In the genomic region with DNA sequence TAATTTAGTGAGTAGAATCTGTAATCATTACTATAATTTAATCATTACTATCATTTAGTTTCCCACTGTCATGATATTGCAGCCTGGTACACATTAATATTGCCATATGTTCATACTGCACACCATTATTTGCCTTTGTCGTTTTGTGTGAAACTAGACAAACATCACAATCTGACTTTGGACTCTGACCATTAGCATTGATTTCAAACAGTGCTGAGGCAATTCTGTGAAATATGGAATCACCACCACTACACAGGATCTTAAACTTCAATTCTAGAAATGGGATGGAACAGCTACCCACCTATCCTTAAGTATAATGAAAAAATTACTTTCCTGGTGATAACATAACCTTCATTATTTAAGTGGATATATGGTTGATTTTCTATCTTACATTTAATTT, we compare ENCODE assay signal across 1 cellular context.
A peak's percentile ranks its signal among the peaks of the same experiment; 100 is the strongest.
TF ChIP-seq lines count a peak whose summit lies in the region.

No MANE protein-coding gene starts in this region.

TF ChIP-seq in HepG2, 621 proteins besides CTCF, POLR2A, EP300 and RAD21 (continued from another document and continues in another):
- TF ChIP-seq, protein P1, sequence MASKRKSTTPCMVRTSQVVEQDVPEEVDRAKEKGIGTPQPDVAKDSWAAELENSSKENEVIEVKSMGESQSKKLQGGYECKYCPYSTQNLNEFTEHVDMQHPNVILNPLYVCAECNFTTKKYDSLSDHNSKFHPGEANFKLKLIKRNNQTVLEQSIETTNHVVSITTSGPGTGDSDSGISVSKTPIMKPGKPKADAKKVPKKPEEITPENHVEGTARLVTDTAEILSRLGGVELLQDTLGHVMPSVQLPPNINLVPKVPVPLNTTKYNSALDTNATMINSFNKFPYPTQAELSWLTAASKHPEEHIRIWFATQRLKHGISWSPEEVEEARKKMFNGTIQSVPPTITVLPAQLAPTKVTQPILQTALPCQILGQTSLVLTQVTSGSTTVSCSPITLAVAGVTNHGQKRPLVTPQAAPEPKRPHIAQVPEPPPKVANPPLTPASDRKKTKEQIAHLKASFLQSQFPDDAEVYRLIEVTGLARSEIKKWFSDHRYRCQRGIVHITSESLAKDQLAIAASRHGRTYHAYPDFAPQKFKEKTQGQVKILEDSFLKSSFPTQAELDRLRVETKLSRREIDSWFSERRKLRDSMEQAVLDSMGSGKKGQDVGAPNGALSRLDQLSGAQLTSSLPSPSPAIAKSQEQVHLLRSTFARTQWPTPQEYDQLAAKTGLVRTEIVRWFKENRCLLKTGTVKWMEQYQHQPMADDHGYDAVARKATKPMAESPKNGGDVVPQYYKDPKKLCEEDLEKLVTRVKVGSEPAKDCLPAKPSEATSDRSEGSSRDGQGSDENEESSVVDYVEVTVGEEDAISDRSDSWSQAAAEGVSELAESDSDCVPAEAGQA (IDR thresholded peaks at IDR 0.05; ENCODE audit: low read depth), result no peak
- TF ChIP-seq, protein P1 (CRISPR knock-in tag; IDR thresholded peaks at IDR 0.05; ENCODE audit: borderline replicate concordance), result no peak
- TF ChIP-seq ZNF484 (CRISPR knock-in tag; IDR thresholded peaks at IDR 0.05; ENCODE audit: borderline replicate concordance, low read depth), result no peak
- TF ChIP-seq, protein P2, sequence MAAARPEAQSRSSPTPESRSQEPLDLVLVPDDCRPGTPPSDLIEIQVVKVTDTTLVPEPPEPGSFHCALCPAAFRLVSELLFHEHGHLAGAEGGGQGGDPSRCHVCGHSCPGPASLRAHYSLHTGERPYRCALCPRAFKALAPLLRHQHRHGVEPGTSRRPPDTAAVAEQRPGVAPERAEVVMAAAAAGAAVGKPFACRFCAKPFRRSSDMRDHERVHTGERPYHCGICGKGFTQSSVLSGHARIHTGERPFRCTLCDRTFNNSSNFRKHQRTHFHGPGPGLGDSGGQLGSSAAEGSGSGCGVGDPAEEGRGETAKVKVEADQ (CRISPR knock-in tag; IDR thresholded peaks at IDR 0.05; ENCODE audit: borderline replicate concordance), result no peak
- TF ChIP-seq GATA4 (IDR thresholded peaks at IDR 0.05; ENCODE audit: borderline replicate concordance, low read depth), result peak; percentile 67; the same call in 1 of the 2 replicates
- TF ChIP-seq, protein P3, sequence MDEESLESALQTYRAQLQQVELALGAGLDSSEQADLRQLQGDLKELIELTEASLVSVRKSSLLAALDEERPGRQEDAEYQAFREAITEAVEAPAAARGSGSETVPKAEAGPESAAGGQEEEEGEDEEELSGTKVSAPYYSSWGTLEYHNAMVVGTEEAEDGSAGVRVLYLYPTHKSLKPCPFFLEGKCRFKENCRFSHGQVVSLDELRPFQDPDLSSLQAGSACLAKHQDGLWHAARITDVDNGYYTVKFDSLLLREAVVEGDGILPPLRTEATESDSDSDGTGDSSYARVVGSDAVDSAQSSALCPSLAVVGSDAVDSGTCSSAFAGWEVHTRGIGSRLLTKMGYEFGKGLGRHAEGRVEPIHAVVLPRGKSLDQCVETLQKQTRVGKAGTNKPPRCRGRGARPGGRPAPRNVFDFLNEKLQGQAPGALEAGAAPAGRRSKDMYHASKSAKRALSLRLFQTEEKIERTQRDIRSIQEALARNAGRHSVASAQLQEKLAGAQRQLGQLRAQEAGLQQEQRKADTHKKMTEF (CRISPR knock-in tag; IDR thresholded peaks at IDR 0.05), result 0 out of 2 replicates have a peak, but pooled peaks have one; percentile 81
- no peak for TF ChIP-seq HOXD1 (CRISPR knock-in tag; IDR thresholded peaks at IDR 0.05)
- no peak for TF ChIP-seq JDP2 (CRISPR knock-in tag; IDR thresholded peaks at IDR 0.05; ENCODE audit: borderline replicate concordance)
- TF ChIP-seq, protein P4, sequence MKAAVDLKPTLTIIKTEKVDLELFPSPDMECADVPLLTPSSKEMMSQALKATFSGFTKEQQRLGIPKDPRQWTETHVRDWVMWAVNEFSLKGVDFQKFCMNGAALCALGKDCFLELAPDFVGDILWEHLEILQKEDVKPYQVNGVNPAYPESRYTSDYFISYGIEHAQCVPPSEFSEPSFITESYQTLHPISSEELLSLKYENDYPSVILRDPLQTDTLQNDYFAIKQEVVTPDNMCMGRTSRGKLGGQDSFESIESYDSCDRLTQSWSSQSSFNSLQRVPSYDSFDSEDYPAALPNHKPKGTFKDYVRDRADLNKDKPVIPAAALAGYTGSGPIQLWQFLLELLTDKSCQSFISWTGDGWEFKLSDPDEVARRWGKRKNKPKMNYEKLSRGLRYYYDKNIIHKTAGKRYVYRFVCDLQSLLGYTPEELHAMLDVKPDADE (CRISPR knock-in tag; IDR thresholded peaks at IDR 0.05), result no peak
- no peak for TF ChIP-seq MTF1 (CRISPR knock-in tag; IDR thresholded peaks at IDR 0.05)
- TF ChIP-seq ISL2 (CRISPR knock-in tag; IDR thresholded peaks at IDR 0.05), result peak; percentile 89
- TF ChIP-seq, protein P5, sequence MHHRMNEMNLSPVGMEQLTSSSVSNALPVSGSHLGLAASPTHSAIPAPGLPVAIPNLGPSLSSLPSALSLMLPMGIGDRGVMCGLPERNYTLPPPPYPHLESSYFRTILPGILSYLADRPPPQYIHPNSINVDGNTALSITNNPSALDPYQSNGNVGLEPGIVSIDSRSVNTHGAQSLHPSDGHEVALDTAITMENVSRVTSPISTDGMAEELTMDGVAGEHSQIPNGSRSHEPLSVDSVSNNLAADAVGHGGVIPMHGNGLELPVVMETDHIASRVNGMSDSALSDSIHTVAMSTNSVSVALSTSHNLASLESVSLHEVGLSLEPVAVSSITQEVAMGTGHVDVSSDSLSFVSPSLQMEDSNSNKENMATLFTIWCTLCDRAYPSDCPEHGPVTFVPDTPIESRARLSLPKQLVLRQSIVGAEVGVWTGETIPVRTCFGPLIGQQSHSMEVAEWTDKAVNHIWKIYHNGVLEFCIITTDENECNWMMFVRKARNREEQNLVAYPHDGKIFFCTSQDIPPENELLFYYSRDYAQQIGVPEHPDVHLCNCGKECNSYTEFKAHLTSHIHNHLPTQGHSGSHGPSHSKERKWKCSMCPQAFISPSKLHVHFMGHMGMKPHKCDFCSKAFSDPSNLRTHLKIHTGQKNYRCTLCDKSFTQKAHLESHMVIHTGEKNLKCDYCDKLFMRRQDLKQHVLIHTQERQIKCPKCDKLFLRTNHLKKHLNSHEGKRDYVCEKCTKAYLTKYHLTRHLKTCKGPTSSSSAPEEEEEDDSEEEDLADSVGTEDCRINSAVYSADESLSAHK (CRISPR knock-in tag; IDR thresholded peaks at IDR 0.05; ENCODE audit: borderline replicate concordance), result no peak
- TF ChIP-seq MYNN (CRISPR knock-in tag; IDR thresholded peaks at IDR 0.05; ENCODE audit: low read depth), result no peak
- TF ChIP-seq ZNF644 (CRISPR knock-in tag; IDR thresholded peaks at IDR 0.05; ENCODE audit: low read depth), result peak; percentile 86
- TF ChIP-seq ZBTB7A (CRISPR knock-in tag; IDR thresholded peaks at IDR 0.05), result no peak
- TF ChIP-seq, protein P6, sequence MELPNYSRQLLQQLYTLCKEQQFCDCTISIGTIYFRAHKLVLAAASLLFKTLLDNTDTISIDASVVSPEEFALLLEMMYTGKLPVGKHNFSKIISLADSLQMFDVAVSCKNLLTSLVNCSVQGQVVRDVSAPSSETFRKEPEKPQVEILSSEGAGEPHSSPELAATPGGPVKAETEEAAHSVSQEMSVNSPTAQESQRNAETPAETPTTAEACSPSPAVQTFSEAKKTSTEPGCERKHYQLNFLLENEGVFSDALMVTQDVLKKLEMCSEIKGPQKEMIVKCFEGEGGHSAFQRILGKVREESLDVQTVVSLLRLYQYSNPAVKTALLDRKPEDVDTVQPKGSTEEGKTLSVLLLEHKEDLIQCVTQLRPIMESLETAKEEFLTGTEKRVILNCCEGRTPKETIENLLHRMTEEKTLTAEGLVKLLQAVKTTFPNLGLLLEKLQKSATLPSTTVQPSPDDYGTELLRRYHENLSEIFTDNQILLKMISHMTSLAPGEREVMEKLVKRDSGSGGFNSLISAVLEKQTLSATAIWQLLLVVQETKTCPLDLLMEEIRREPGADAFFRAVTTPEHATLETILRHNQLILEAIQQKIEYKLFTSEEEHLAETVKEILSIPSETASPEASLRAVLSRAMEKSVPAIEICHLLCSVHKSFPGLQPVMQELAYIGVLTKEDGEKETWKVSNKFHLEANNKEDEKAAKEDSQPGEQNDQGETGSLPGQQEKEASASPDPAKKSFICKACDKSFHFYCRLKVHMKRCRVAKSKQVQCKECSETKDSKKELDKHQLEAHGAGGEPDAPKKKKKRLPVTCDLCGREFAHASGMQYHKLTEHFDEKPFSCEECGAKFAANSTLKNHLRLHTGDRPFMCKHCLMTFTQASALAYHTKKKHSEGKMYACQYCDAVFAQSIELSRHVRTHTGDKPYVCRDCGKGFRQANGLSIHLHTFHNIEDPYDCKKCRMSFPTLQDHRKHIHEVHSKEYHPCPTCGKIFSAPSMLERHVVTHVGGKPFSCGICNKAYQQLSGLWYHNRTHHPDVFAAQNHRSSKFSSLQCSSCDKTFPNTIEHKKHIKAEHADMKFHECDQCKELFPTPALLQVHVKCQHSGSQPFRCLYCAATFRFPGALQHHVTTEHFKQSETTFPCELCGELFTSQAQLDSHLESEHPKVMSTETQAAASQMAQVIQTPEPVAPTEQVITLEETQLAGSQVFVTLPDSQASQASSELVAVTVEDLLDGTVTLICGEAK (IDR thresholded peaks at IDR 0.05), result no peak
- TF ChIP-seq, protein P6 (CRISPR knock-in tag; IDR thresholded peaks at IDR 0.05), result no peak
- TF ChIP-seq ZNF605 (CRISPR knock-in tag; IDR thresholded peaks at IDR 0.05), result no peak
- TF ChIP-seq ONECUT2 (CRISPR knock-in tag; IDR thresholded peaks at IDR 0.05), result peak; percentile 95
- 0 out of 2 replicates have a peak, but pooled peaks have one; percentile 51 for TF ChIP-seq ZNF775 (CRISPR knock-in tag; IDR thresholded peaks at IDR 0.05; ENCODE audit: borderline replicate concordance)
- no peak for TF ChIP-seq HOXA9 (CRISPR knock-in tag; IDR thresholded peaks at IDR 0.05; ENCODE audit: borderline replicate concordance)
- TF ChIP-seq MIXL1 (CRISPR knock-in tag; IDR thresholded peaks at IDR 0.05), result peak; percentile 90
- TF ChIP-seq ZNF672 (CRISPR knock-in tag; IDR thresholded peaks at IDR 0.05), result no peak
- no peak for TF ChIP-seq ZNF33B (CRISPR knock-in tag; IDR thresholded peaks at IDR 0.05)
- TF ChIP-seq SIN3A (IDR thresholded peaks at IDR 0.05; ENCODE audit: borderline replicate concordance, low read depth, low read length), result no peak
- no peak for TF ChIP-seq ATM (IDR thresholded peaks at IDR 0.05; ENCODE audit: borderline replicate concordance)
- TF ChIP-seq JUNB (CRISPR knock-in tag; IDR thresholded peaks at IDR 0.05; ENCODE audit: borderline replicate concordance), result no peak
- TF ChIP-seq ETV5 (CRISPR knock-in tag; IDR thresholded peaks at IDR 0.05; ENCODE audit: borderline replicate concordance), result peak; percentile 23; the same call in 1 of the 2 replicates
- TF ChIP-seq, protein P7, sequence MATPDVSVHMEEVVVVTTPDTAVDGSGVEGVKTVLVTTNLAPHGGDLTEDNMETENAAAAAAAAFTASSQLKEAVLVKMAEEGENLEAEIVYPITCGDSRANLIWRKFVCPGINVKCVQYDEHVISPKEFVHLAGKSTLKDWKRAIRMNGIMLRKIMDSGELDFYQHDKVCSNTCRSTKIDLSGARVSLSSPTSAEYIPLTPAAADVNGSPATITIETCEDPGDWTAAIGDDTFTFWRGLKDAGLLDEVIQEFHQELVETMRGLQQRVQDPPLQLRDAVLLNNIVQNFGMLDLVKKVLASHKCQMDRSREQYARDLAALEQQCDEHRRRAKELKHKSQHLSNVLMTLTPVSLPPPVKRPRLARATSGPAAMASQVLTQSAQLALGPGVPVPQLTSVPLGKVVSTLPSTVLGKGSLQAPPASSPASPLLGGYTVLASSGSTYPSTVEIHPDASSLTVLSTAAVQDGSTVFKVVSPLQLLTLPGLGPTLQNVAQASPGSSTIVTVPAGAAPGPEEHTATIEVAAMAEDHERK (CRISPR knock-in tag; IDR thresholded peaks at IDR 0.05; ENCODE audit: low read depth), result no peak
